Comparison of ENCODE assay signal across 10 cellular contexts in genomic region chr2:126634273-126634861, GRCh38. TPM values are rescaled to one million over a fixed set of nuclear protein-coding genes. Genes with fewer than 3 reads are reported as not detected.
DNase-seq lines count a peak whose midpoint lies in the region; ATAC-seq, FAIRE-seq and TF ChIP-seq lines count a peak whose summit lies in the region.
"Had no signal": no experiment of that assay in that cellular context is flagged by ENCODE, and none has a peak within 500 bp of the region (broad histone marks: within the 10 kb centered on the region; RNA-seq: fewer than 3 reads in every experiment).

No MANE protein-coding gene starts in this region.

- peak; percentile 83 for ATAC-seq in K562
- no peak for ATAC-seq in GM21825 (IDR thresholded peaks at IDR 0.05; ENCODE audit: unreplicated experiment)

- H4K20me1 ChIP-seq in MM.1S (ENCODE audit: insufficient read depth, low read length): no peaks in the 10 kb centered on the region
- H4K20me1 ChIP-seq in K562 (replicated peaks; ENCODE audit: control insufficient read depth, insufficient read depth, low read length): no peaks in the 10 kb centered on the region

- POLR2A ChIA-PET in K562 (lab: Yijun Ruan, JAX): interaction anchor here (0.6 to 1.5 kb wide), 2 partner anchors 9 to 223 kb away, joined by 3 read pairs; no protein-coding TSS in a partner anchor

- WGBS in K562 (ENCODE audit: insufficient coverage, low coverage, missing lambda C conversion rate): 19% methylated on average over 12 of the region's 12 CpGs

- H3K9me2 ChIP-seq in MM.1S (replicated peaks; ENCODE audit: insufficient read depth, low read length): no peaks in the 10 kb centered on the region

- H3K9me3 Mint-ChIP-seq in osteocyte (ENCODE audit: unreplicated experiment): peaks cover 3% of the 10 kb centered on the region

- no peak for TF ChIP-seq EP300 in K562 (IDR thresholded peaks at IDR 0.05; ENCODE audit: low read length)

- DNase-seq in SIG-M5 treated with dmso at 0.1 percent for 504 hours (lab: John Stamatoyannopoulos, UW; ENCODE audit: unreplicated experiment): peak; percentile 47
- no peak for DNase-seq in SIG-M5 (lab: John Stamatoyannopoulos, UW)
- peak; percentile 24 for DNase-seq in MM.1S
- peak in 3 of 4 experiments; percentile 30 to 68 (median 54) for DNase-seq in K562 (ENCODE audit: extremely low read depth in 1 of 4, low spot score in 3 of 4)
- DNase-seq in osteocyte (ENCODE audit: extremely low spot score, unreplicated experiment): no peak
- DNase-seq in effector CD4-positive, alpha-beta T cell: no peak
- DNase-seq in UCSD-AML1 (lab: John Stamatoyannopoulos, UW; ENCODE audit: unreplicated experiment): no peak
- DNase-seq: DND-41 had no signal

- H3K27me3 ChIP-seq in MM.1S (replicated peaks; ENCODE audit: insufficient read depth, low read length): no peaks in the 10 kb centered on the region
- H3K27me3 ChIP-seq in K562 (ENCODE audit: control insufficient read depth in 2 of 2, insufficient read depth in 2 of 2, low read length in 2 of 2): no peaks in the 10 kb centered on the region

- no peak overlapping the region for H3K9ac ChIP-seq in MM.1S (ENCODE audit: low read length)
- H3K9ac ChIP-seq in K562 (ENCODE audit: insufficient read depth in 1 of 2, low read depth in 2 of 2, low read length in 2 of 2): peak overlapping the region in 1 of 2 experiments; percentile 2; a peak in 1 of 4 replicates

- H3K4me3 Mint-ChIP-seq in osteocyte (ENCODE audit: unreplicated experiment): no peak overlapping the region

- H3K36me3 ChIP-seq in MM.1S (replicated peaks; ENCODE audit: insufficient read depth, low read length): no peaks in the 10 kb centered on the region
- H3K36me3 ChIP-seq in K562 (ENCODE audit: control insufficient read depth, insufficient read depth, low read length): no peaks in the 10 kb centered on the region

- no peaks in the 10 kb centered on the region for H3K36me3 Mint-ChIP-seq in osteocyte (ENCODE audit: unreplicated experiment)

- CTCF ChIA-PET in K562 (lab: Yijun Ruan, JAX; ENCODE audit: low intra/inter-chr PET ratio): no interaction called here

- H3K9me1 ChIP-seq in K562 (ENCODE audit: control insufficient read depth, insufficient read depth, low read length): no peaks in the 10 kb centered on the region

- intact Hi-C loops in K562 (cut with micrococcal nuclease): no loop called here

- H3K27me3 Mint-ChIP-seq in osteocyte (ENCODE audit: unreplicated experiment): peaks cover 53% of the 10 kb centered on the region

- H3F3A ChIP-seq in MM.1S (ENCODE audit: insufficient read depth, low read length): no peaks in the 10 kb centered on the region

- H3K4me3 ChIP-seq in MM.1S (ENCODE audit: low read length) (no peak overlapping the region), K562 (no peak overlapping the region)

- H3K79me2 ChIP-seq in MM.1S (ENCODE audit: low read length) (no peaks in the 10 kb centered on the region), K562 (ENCODE audit: control insufficient read depth, insufficient read depth, low read length) (no peaks in the 10 kb centered on the region)

- peak; percentile 65 for TF ChIP-seq CTCF in MM.1S (IDR thresholded peaks at IDR 0.05; ENCODE audit: low read length)
- TF ChIP-seq CTCF in K562 (IDR thresholded peaks at IDR 0.05 in 2 of 3, conservative IDR thresholded peaks at IDR 0.05 in 1 of 3; ENCODE audit: insufficient read depth in 2 of 3, low read depth in 1 of 3, low read length in 3 of 3): peak; percentile 69 to 90 (median 75)
- peak; percentile 48 for TF ChIP-seq CTCF in osteocyte (IDR thresholded peaks at IDR 0.05)

- H3K27ac Mint-ChIP-seq in osteocyte (ENCODE audit: unreplicated experiment): no peak overlapping the region

- H3K27ac ChIP-seq in MM.1S (ENCODE audit: low read length): no peak overlapping the region
- H3K27ac ChIP-seq in K562 (ENCODE audit: extremely low read depth, low read depth, low read length): no peak overlapping the region

- peaks cover 27% of the 10 kb centered on the region for H3K4me1 Mint-ChIP-seq in osteocyte (ENCODE audit: unreplicated experiment)

- H3K4me1 ChIP-seq in MM.1S (ENCODE audit: low read length) (no peaks in the 10 kb centered on the region), K562 (replicated peaks in 1 of 2; ENCODE audit: control insufficient read depth in 2 of 2, insufficient read depth in 2 of 2, low read length in 2 of 2) (peaks cover 15 to 29% of the 10 kb centered on the region in 2 experiments; a peak in 4 of 5 replicates)

- TF ChIP-seq RAD21 in K562 (CRISPR knock-in tag; conservative IDR thresholded peaks at IDR 0.05 in 1 of 2, IDR thresholded peaks at IDR 0.05 in 1 of 2): peak; percentile 39 to 55

- no peak for TF ChIP-seq POLR2A in K562 (conservative IDR thresholded peaks at IDR 0.05)

- no peaks in the 10 kb centered on the region for H3K9me3 ChIP-seq in MM.1S (replicated peaks; ENCODE audit: insufficient read depth, low read length)
- no peaks in the 10 kb centered on the region for H3K9me3 ChIP-seq in K562 (replicated peaks; ENCODE audit: control insufficient read depth, insufficient read depth, low read depth, low read length)

- H2AFZ ChIP-seq in MM.1S (ENCODE audit: low read length) (no peak overlapping the region), K562 (ENCODE audit: low read depth, low read length) (peak overlapping the region; percentile 83)

- peak; percentile 29 for FAIRE-seq in K562 (lab: Jason Lieb, UNC)
- FAIRE-seq: TTC549 had no signal

- in situ Hi-C loops in K562 (cut with MboI): no loop called here

- H3K4me2 ChIP-seq in MM.1S (ENCODE audit: low read depth, low read length) (no peak overlapping the region), K562 (ENCODE audit: insufficient read depth, low read length) (peak overlapping the region; percentile 29; the same call in 1 of the 2 replicates)

- no TSS peak for BruUV-seq in K562 (replicated peaks; lab: Mats Ljungman, UMichigan)

TF ChIP-seq in K562, 482 proteins besides CTCF, POLR2A, EP300 and RAD21:
- TF ChIP-seq RCOR1 (IDR thresholded peaks at IDR 0.05; ENCODE audit: borderline replicate concordance in 1 of 2, low read depth in 2 of 2, low read length in 2 of 2) (0 out of 4 replicates have a peak, but pooled peaks of 1 of the 2 experiments have one; percentile 22), KLF16 (IDR thresholded peaks at IDR 0.05) (peak; percentile 53; the same call in 1 of the 2 replicates), SMC3 (conservative IDR thresholded peaks at IDR 0.05; ENCODE audit: insufficient read depth, low read depth, low read length) (peak; percentile 42; the same call in 1 of the 2 replicates), EHMT2 (IDR thresholded peaks at IDR 0.05) (no peak), ZBTB43 (CRISPR knock-in tag; IDR thresholded peaks at IDR 0.05) (no peak), PRPF4 (IDR thresholded peaks at IDR 0.05; ENCODE audit: insufficient read depth, low read depth, low read length, poor library complexity, severe bottlenecking) (no peak)

RNA-seq across cellular contexts. Expression of gene GYPC, which starts 21.6 kb away (rescaled TPM):
- total RNA-seq in K562 (2011; cell fraction: chromatin; rRNA removed; ENCODE audit: low replicate concordance): 120 and 158 TPM in 2 replicates
- 166 and 169 TPM in 2 replicates for total RNA-seq in K562 (2011; cell fraction: nucleolus; rRNA removed)
- total RNA-seq in K562 (2011; cell fraction: nucleoplasm; rRNA removed): 154 and 197 TPM in 2 replicates
- total RNA-seq in K562 (2014; rRNA removed) (282 and 367 TPM in 2 replicates), K562 (2014; rRNA removed; fragmentation: Illumina TruSeq; extraction: Trizol) (121 and 155 TPM in 2 replicates), K562 (2015; rRNA removed; fragmentation: Illumina TruSeq; extraction: Trizol) (174 and 181 TPM in 2 replicates), K562 (2021) (194 and 210 TPM in 2 replicates), osteocyte (110 and 114 TPM in 2 replicates)
- polyA plus RNA-seq in K562 (2011; rRNA removed) (241 and 252 TPM in 2 replicates), K562 (2014; fragmentation: Illumina TruSeq; extraction: Trizol) (202 and 211 TPM in 2 replicates), K562 (2014; fragmentation: Nextera tagmentation; extraction: Ambion mirVana) (10 to 100 TPM; 50.6 to 53.7 TPM), K562 (2014; rRNA removed) (229 and 299 TPM in 2 replicates)
- polyA plus RNA-seq in K562 (2011; cell fraction: cytosol; rRNA removed): 439 and 540 TPM in 2 replicates
- 132 and 178 TPM in 2 replicates for polyA plus RNA-seq in K562 (2011; cell fraction: nucleus; rRNA removed)
- polyA plus RNA-seq in K562 (2012): 183 and 349 TPM in 2 replicates
- 144 and 198 TPM in 2 replicates for polyA minus RNA-seq in K562 (2011; rRNA and poly(A)+ RNA removed)
- polyA minus RNA-seq in K562 (2011; cell fraction: cytosol; rRNA and poly(A)+ RNA removed): 95.9 and 113 TPM in 2 replicates
- 29.8 and 52.5 TPM in 2 replicates for polyA minus RNA-seq in K562 (2011; cell fraction: nucleus; rRNA and poly(A)+ RNA removed)

Comparison
In these comparisons a context has a peak if more than half of its experiments do, and no peak if none do; other contexts are left out.
1. DNase-seq: peak in SIG-M5 treated with dmso at 0.1 percent for 504 hours (single experiment), MM.1S (single experiment) and K562 (3 of 4); none in SIG-M5 (single experiment), osteocyte (single experiment), effector CD4-positive, alpha-beta T cell (single experiment) and UCSD-AML1 (single experiment).
2. Peak in every context shown above with its lines, with median percentiles within 50 percentile points of each other: CTCF ChIP-seq.